ENCODE assay signal across 8 cellular contexts in the genomic region with DNA sequence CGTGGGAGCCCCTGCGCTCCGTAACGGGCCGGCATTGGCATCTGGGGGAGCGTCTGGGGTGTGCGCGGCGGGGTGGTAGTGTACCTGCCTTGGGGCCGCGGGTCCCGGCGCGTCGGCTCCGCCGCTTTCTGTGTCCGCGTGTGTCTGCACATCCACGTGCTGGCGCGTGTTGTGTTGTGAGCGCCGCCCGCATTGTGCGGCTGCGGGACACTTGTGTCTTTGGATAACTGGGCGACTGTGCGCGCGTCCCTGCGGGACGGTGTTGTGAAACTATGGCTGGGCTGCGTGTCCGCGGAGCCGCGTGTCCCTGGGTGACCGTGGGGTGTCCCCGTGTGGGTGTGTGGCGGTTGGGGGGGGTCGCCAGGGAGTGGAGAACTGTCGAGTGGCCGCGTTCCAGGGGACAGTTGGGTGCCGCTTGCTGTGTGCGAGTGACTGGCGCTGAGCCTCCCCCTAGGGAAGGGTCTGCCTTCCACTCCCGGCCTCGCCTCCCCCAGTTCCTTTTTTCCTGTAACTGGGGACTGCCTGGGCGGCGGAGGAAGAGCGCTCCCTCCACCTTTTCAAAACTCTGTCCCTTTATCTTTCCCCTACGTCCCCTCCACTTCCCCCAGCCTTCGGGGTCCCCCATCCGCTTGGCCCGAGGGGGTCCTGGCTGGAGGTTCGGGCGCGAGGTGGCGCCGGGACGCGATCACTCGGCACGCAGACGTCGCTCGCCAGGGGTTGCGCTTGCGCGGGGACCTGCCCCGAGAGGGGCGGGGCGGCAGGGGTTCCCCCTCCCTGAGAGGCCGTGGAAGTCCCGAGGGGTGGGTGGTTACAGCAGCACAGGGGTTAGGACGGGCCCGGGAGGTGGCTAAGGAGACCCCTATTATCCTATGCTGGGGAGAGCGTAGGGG. TPM values are rescaled to one million over a fixed set of nuclear protein-coding genes. Genes with fewer than 3 reads are reported as not detected.
DNase-seq lines count a peak whose midpoint lies in the region.

No MANE protein-coding gene starts in this region.

- peak overlapping the region; percentile 43 for H3K4me3 ChIP-seq in HUES6 (ENCODE audit: low read depth, low read length)
- H3K4me3 ChIP-seq in mesodermal cell (ENCODE audit: extremely low read depth, insufficient read depth, low read length, poor library complexity, severe bottlenecking): peak overlapping the region; percentile 11

- peaks cover 12% of the 10 kb centered on the region for H3K4me1 ChIP-seq in HUES6 (ENCODE audit: control insufficient read depth, insufficient read depth, low read length)
- peaks cover 4% of the 10 kb centered on the region for H3K4me1 ChIP-seq in mesodermal cell (ENCODE audit: control insufficient read depth, insufficient read depth, low read length, poor library complexity, severe bottlenecking)

- H3K27ac Mint-ChIP-seq in activated CD4-positive, alpha-beta T cell treated with anti-CD3 and anti-CD28 coated beads, Interleukin-2, amount 10 ng/mL, durations not matched to agents 7 days and 5 days: peak overlapping the region; percentile 78

- CTCF ChIA-PET in activated CD4-positive, alpha-beta T cell treated with anti-CD3 and anti-CD28 coated beads, Interleukin-2, amount 10 ng/mL, durations not matched to agents 7 days and 5 days (lab: Charles Lee): interaction anchor here (0.6 kb wide), 1 partner anchor 143 kb away, joined by 3 read pairs; no protein-coding TSS in a partner anchor

- H3K9me3 ChIP-seq in HUES6 (ENCODE audit: control insufficient read depth, insufficient read depth, low read depth, low read length): no peaks in the 10 kb centered on the region
- H3K9me3 ChIP-seq in mesodermal cell (ENCODE audit: control insufficient read depth, low read length): no peaks in the 10 kb centered on the region

- H3K36me3 ChIP-seq in HUES6 (ENCODE audit: control insufficient read depth, insufficient read depth, low read length) (no peaks in the 10 kb centered on the region), mesodermal cell (ENCODE audit: control insufficient read depth, insufficient read depth, low read length) (no peaks in the 10 kb centered on the region)

- POLR2A ChIA-PET in activated CD4-positive, alpha-beta T cell treated with anti-CD3 and anti-CD28 coated beads, Interleukin-2, amount 10 ng/mL, durations not matched to agents 7 days and 5 days (lab: Charles Lee): no interaction called here

- DNase-seq in EH (ENCODE audit: low read depth): peak; percentile 46
- peak; percentile 57 for DNase-seq in activated CD4-positive, alpha-beta T cell treated with anti-CD3 and anti-CD28 coated beads, Interleukin-2, amount 10 ng/mL, durations not matched to agents 7 days and 5 days
- peak; percentile 59 for DNase-seq in dermis blood vessel endothelial cell
- DNase-seq in stimulated activated CD8-positive, alpha-beta memory T cell treated with anti-CD3 and anti-CD28 coated beads, Interleukin-15, amount 100 ng/mL, for 4 hours (ENCODE audit: low read depth in 2 of 2): peak; percentile 68 to 72
- DNase-seq in NCI-H226: no peak
- DNase-seq in NCI-H2029 (lab: John Stamatoyannopoulos, UW): no peak

- peaks cover 36% of the 10 kb centered on the region for H3K4me1 Mint-ChIP-seq in activated CD4-positive, alpha-beta T cell treated with anti-CD3 and anti-CD28 coated beads, Interleukin-2, amount 10 ng/mL, durations not matched to agents 7 days and 5 days

- no peak overlapping the region for H3K9ac ChIP-seq in HUES6 (ENCODE audit: low read length)

- H3K27me3 Mint-ChIP-seq in activated CD4-positive, alpha-beta T cell treated with anti-CD3 and anti-CD28 coated beads, Interleukin-2, amount 10 ng/mL, durations not matched to agents 7 days and 5 days: peaks cover 29% of the 10 kb centered on the region

- H3K36me3 Mint-ChIP-seq in activated CD4-positive, alpha-beta T cell treated with anti-CD3 and anti-CD28 coated beads, Interleukin-2, amount 10 ng/mL, durations not matched to agents 7 days and 5 days (ENCODE audit: low read depth): no peaks in the 10 kb centered on the region

- peaks cover 93% of the 10 kb centered on the region for H3K27me3 ChIP-seq in HUES6 (ENCODE audit: control insufficient read depth, insufficient read depth, low read length)

- H3K27ac ChIP-seq in HUES6 (ENCODE audit: low read depth, low read length): no peak overlapping the region
- H3K27ac ChIP-seq in mesodermal cell (ENCODE audit: low read depth, low read length, severe bottlenecking): no peak overlapping the region

- no peaks in the 10 kb centered on the region for H3K9me3 Mint-ChIP-seq in activated CD4-positive, alpha-beta T cell treated with anti-CD3 and anti-CD28 coated beads, Interleukin-2, amount 10 ng/mL, durations not matched to agents 7 days and 5 days

- peak overlapping the region; percentile 78 for H3K4me3 Mint-ChIP-seq in activated CD4-positive, alpha-beta T cell treated with anti-CD3 and anti-CD28 coated beads, Interleukin-2, amount 10 ng/mL, durations not matched to agents 7 days and 5 days

- 1 to 3% methylated on average over 47 to 52 of the region's 80 CpGs for WGBS in mesodermal cell (ENCODE audit: insufficient coverage in 2 of 2), 2 experiments

RNA-seq across cellular contexts. Expression of a gene that starts 5.6 kb away (rescaled TPM):
- 10 to 100 TPM; 14.2 TPM for total RNA-seq in activated CD4-positive, alpha-beta T cell treated with anti-CD3 and anti-CD28 coated beads, Interleukin-2, amount 10 ng/mL, durations not matched to agents 7 days and 5 days
- total RNA-seq in dermis blood vessel endothelial cell: 33.0 and 59.0 TPM in 2 replicates
- polyA plus RNA-seq in mesodermal cell (2013, experiment 1 of 2): 5.7 TPM
- polyA plus RNA-seq in mesodermal cell (2013, experiment 2 of 2): 4.9 TPM

Comparison
In these comparisons a context has a peak if more than half of its experiments do, and no peak if none do; other contexts are left out.
1. DNase-seq: peak in EH (single experiment), activated CD4-positive, alpha-beta T cell treated with anti-CD3 and anti-CD28 coated beads, Interleukin-2, amount 10 ng/mL, durations not matched to agents 7 days and 5 days (single experiment), dermis blood vessel endothelial cell (single experiment) and stimulated activated CD8-positive, alpha-beta memory T cell treated with anti-CD3 and anti-CD28 coated beads, Interleukin-15, amount 100 ng/mL, for 4 hours (2 of 2); none in NCI-H226 (single experiment) and NCI-H2029 (single experiment).